In the genomic region with DNA sequence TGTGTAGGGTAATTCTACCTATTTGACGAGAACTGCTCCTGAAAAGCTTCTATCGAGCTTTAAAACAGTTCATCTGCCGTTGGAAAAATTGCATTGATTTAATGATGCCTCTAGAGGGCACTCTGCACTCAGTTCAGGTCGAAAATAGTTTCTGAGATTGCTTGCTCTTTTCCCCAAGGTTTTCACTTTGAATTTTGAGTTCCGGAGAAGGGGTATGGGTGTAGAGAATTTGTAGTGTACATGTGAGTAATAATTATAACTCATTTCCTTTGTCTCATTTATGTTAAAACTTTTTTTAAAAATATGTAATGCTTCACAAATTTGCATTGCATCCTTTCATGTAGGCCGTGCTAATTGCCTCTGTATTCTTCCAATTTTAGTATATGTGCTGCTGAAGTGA, we compare ENCODE assay signal across 9 cellular contexts. TPM values are rescaled to one million over a fixed set of nuclear protein-coding genes. Genes with fewer than 3 reads are reported as not detected.
DNase-seq lines count a peak whose midpoint lies in the region; ATAC-seq and TF ChIP-seq lines count a peak whose summit lies in the region.
"Had no signal": no experiment of that assay in that cellular context is flagged by ENCODE, and none has a peak within 500 bp of the region (broad histone marks: within the 10 kb centered on the region; RNA-seq: fewer than 3 reads in every experiment).

No MANE protein-coding gene starts in this region.

- POLR2A ChIA-PET in activated CD4-positive, alpha-beta T cell treated with anti-CD3 and anti-CD28 coated beads, Interleukin-2, amount 10 ng/mL, durations not matched to agents 7 days and 5 days (lab: Charles Lee) = interaction anchor here (0.6 kb wide), 2 partner anchors 37 to 692 kb away, joined by 3 to 4 read pairs; no protein-coding TSS in a partner anchor

- peaks cover 6% of the 10 kb centered on the region for H3K36me3 Mint-ChIP-seq in activated CD4-positive, alpha-beta T cell treated with anti-CD3 and anti-CD28 coated beads, Interleukin-2, amount 10 ng/mL, durations not matched to agents 7 days and 5 days (ENCODE audit: low read depth)
- H3K36me3 Mint-ChIP-seq in memory B cell = no peaks in the 10 kb centered on the region

- no peak overlapping the region for H3K27ac Mint-ChIP-seq in activated CD4-positive, alpha-beta T cell treated with anti-CD3 and anti-CD28 coated beads, Interleukin-2, amount 10 ng/mL, durations not matched to agents 7 days and 5 days
- H3K27ac Mint-ChIP-seq in memory B cell = no peak overlapping the region
- H3K27ac Mint-ChIP-seq: dendritic cell treated with granulocyte-macrophage colony-stimulating factor and Interleukin-4, amounts not matched to agents 40 ng/mL and 50 ng/mL, for 4 days had no signal

- CTCF ChIA-PET in activated CD4-positive, alpha-beta T cell treated with anti-CD3 and anti-CD28 coated beads, Interleukin-2, amount 10 ng/mL, durations not matched to agents 7 days and 5 days (lab: Charles Lee) = interaction anchor here (0.6 to 1.9 kb wide), 27 partner anchors 9 to 512 kb away, joined by 3 to 11 read pairs (median 4); no protein-coding TSS in a partner anchor

- H3K4me3 ChIP-seq in cardiac fibroblast (replicated peaks in 1 of 2; ENCODE audit: low read depth in 2 of 2, low read length in 2 of 2) = peak overlapping the region in 1 of 2 donors; percentile 29

- no peaks in the 10 kb centered on the region for H3K27me3 Mint-ChIP-seq in activated CD4-positive, alpha-beta T cell treated with anti-CD3 and anti-CD28 coated beads, Interleukin-2, amount 10 ng/mL, durations not matched to agents 7 days and 5 days
- H3K27me3 Mint-ChIP-seq in memory B cell = no peaks in the 10 kb centered on the region

- ATAC-seq in HG02759 (IDR thresholded peaks at IDR 0.05; ENCODE audit: unreplicated experiment) (peak; percentile 43), memory B cell (ENCODE audit: low read depth) (no peak), GM18909 (IDR thresholded peaks at IDR 0.05; ENCODE audit: poor library complexity, unreplicated experiment) (no peak), HG02981 (IDR thresholded peaks at IDR 0.05; ENCODE audit: unreplicated experiment) (no peak)

- peak; percentile 68 for TF ChIP-seq CTCF in cardiac fibroblast (IDR thresholded peaks at IDR 0.05; ENCODE audit: low read depth, low read length)

- no peaks in the 10 kb centered on the region for H3K9me3 Mint-ChIP-seq in activated CD4-positive, alpha-beta T cell treated with anti-CD3 and anti-CD28 coated beads, Interleukin-2, amount 10 ng/mL, durations not matched to agents 7 days and 5 days
- no peaks in the 10 kb centered on the region for H3K9me3 Mint-ChIP-seq in memory B cell
- H3K9me3 Mint-ChIP-seq: dendritic cell treated with granulocyte-macrophage colony-stimulating factor and Interleukin-4, amounts not matched to agents 40 ng/mL and 50 ng/mL, for 4 days had no signal

- peak; percentile 25 for DNase-seq in activated CD4-positive, alpha-beta T cell treated with anti-CD3 and anti-CD28 coated beads, Interleukin-2, amount 10 ng/mL, durations not matched to agents 7 days and 5 days
- DNase-seq in activated CD4-positive, alpha-beta T cell treated with anti-CD3 and anti-CD28 coated beads, Interleukin-2, amount 50 U/mL, for 1 hour = no peak
- DNase-seq in OCI-M2 (lab: John Stamatoyannopoulos, UW; ENCODE audit: unreplicated experiment) (peak; percentile 5), cardiac fibroblast (ENCODE audit: low read depth in 2 of 2) (peak; percentile 63 to 64), memory B cell (ENCODE audit: low spot score in 2 of 2) (peak in 1 of 2 donors; percentile 3)

- H3K4me3 Mint-ChIP-seq in activated CD4-positive, alpha-beta T cell treated with anti-CD3 and anti-CD28 coated beads, Interleukin-2, amount 10 ng/mL, durations not matched to agents 7 days and 5 days = no peak overlapping the region
- peak overlapping the region; percentile 14 for H3K4me3 Mint-ChIP-seq in memory B cell
- H3K4me3 Mint-ChIP-seq: dendritic cell treated with granulocyte-macrophage colony-stimulating factor and Interleukin-4, amounts not matched to agents 40 ng/mL and 50 ng/mL, for 4 days had no signal

- peaks cover 56% of the 10 kb centered on the region for H3K4me1 Mint-ChIP-seq in activated CD4-positive, alpha-beta T cell treated with anti-CD3 and anti-CD28 coated beads, Interleukin-2, amount 10 ng/mL, durations not matched to agents 7 days and 5 days
- peaks cover 3% of the 10 kb centered on the region for H3K4me1 Mint-ChIP-seq in memory B cell

RNA-seq across cellular contexts. Expression of gene TNIP3, which starts 28.4 kb away (rescaled TPM):
- under 1 TPM; 0.74 to 0.75 TPM for total RNA-seq in activated CD4-positive, alpha-beta T cell treated with anti-CD3 and anti-CD28 coated beads, Interleukin-2, amount 10 ng/mL, durations not matched to agents 7 days and 5 days
